In the genomic region with DNA sequence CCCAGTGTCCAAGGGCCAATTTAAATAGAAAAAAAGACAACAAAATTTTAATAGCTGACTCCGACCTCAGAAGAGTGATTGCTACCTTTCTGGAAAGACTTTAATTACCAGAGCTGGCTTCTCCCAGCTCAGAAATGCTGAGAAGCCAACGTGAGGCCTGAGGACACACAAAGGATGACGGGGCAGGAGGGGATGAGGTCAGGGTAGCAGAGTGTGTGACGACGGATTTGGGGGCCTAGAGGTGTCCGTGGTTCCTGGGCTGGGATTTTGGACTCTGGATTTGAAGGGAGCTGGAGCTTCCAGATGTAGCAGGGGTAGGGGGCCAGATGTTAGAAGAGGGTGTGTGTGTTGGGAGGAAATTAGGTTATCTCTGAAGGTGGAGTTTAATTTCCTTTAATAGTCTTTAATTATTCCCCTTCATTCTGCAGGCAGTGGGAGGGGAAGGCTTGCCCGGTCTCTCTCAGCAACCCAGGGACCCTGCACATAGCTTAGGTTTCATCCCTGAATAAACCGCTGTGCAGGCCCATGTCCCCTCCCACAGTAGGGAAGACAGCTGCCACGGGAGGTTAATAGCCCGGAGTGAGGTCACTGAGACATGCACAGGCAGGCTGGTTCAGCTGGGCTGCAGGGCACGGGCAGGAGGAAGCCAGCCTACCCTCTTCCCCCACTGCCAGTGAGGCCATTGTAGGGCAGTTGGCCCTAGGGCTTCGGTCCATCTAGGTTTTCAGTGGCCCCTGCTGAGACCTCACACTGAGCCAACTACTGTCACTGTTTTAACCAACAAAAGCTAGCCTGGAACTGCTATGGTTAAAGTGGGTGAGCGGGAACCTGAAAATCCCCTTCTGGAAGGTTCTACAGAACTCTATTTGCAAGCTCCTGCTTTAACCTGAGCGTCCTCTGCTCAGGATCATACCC, we compare ENCODE assay signal across 1 cellular context.
TF ChIP-seq lines count a peak whose summit lies in the region.

No MANE protein-coding gene starts in this region.

TF ChIP-seq in IMR-90, 13 proteins besides CTCF, POLR2A, EP300 and RAD21:
- TF ChIP-seq RFX5 (IDR thresholded peaks at IDR 0.05; ENCODE audit: low read depth, low read length) (no peak), USF2 (IDR thresholded peaks at IDR 0.05; ENCODE audit: low read depth, low read length) (no peak), BHLHE40 (IDR thresholded peaks at IDR 0.05; ENCODE audit: low read depth, low read length) (no peak), SMC3 (IDR thresholded peaks at IDR 0.05; ENCODE audit: low read depth, low read length) (no peak), CEBPB (IDR thresholded peaks at IDR 0.05; ENCODE audit: low read depth, low read length) (no peak), MAZ (IDR thresholded peaks at IDR 0.05; ENCODE audit: borderline replicate concordance, low read depth, low read length) (no peak), FOS (IDR thresholded peaks at IDR 0.05; ENCODE audit: low read depth, low read length) (no peak), RCOR1 (IDR thresholded peaks at IDR 0.05; ENCODE audit: insufficient replicate concordance, low read length) (no peak)
